Comparison of ENCODE assay signal across 37 cellular contexts in genomic region chr14:92874961-92875360, GRCh38. TPM values are rescaled to one million over a fixed set of nuclear protein-coding genes. Genes with fewer than 3 reads are reported as not detected.
"Had no signal": no experiment of that assay in that cellular context is flagged by ENCODE, and none has a peak within 500 bp of the region (broad histone marks: within the 10 kb centered on the region; RNA-seq: fewer than 3 reads in every experiment).

No MANE protein-coding gene starts in this region.

- H3K9me3 Mint-ChIP-seq: activated CD4-positive, alpha-beta memory T cell treated with anti-CD3 and anti-CD28 coated beads for 36 hours; activated CD4-positive, alpha-beta T cell treated with anti-CD3 and anti-CD28 coated beads, Interleukin-2, amount 10 ng/mL, durations not matched to agents 24 days and 14 days; activated naive CD4-positive, alpha-beta T cell treated with anti-CD3 and anti-CD28 coated beads, Interleukin-2, amount 10 ng/mL, durations not matched to agents 7 days and 5 days; activated naive CD8-positive, alpha-beta T cell treated with anti-CD3 and anti-CD28 coated beads, Interleukin-2, amount 10 ng/mL, durations not matched to agents 7 days and 5 days; activated T-helper 1 cell treated with anti-CD3 and anti-CD28 coated beads, Interleukin-12 subunit alpha, Interleukin-12 subunit beta, Interleukin-2, Interleukin-4 antibody, amounts not matched to agents 30 ng/mL and 10 ng/mL and 1 ng/mL, durations not matched to agents 14 hours and 24 hours and 36 hours; dendritic cell treated with granulocyte-macrophage colony-stimulating factor and Interleukin-4, amounts not matched to agents 40 ng/mL and 50 ng/mL, for 4 days; natural killer cell treated with Interleukin-12 subunit alpha and Interleukin-12 subunit beta and Interleukin-15 and Interleukin-18, amount 100 ng/mL, for 72 hours; stimulated activated effector memory CD8-positive, alpha-beta T cell treated with anti-CD3 and anti-CD28 coated beads, Interleukin-12 subunit alpha, Interleukin-12 subunit beta, amount 100 ng/mL, for 72 hours had no signal

- DNase-seq: activated CD4-positive, alpha-beta memory T cell treated with anti-CD3 and anti-CD28 coated beads for 36 hours; activated CD4-positive, alpha-beta T cell treated with anti-CD3 and anti-CD28 coated beads, Interleukin-2, amount 10 ng/mL, durations not matched to agents 24 days and 14 days; activated CD4-positive, CD25-positive, alpha-beta regulatory T cell treated with anti-CD3 and anti-CD28 coated beads, Interleukin-2, amount 50 U/mL, for 72 hours; activated CD8-positive, alpha-beta memory T cell treated with anti-CD3 and anti-CD28 coated beads, Interleukin-2, amount 50 U/mL, for 4 hours; activated gamma-delta T cell; activated naive CD4-positive, alpha-beta T cell treated with anti-CD3 and anti-CD28 coated beads, Interleukin-2, amount 10 ng/mL, durations not matched to agents 7 days and 5 days; activated naive CD8-positive, alpha-beta T cell treated with anti-CD3 and anti-CD28 coated beads, Interleukin-2, amount 10 ng/mL, durations not matched to agents 7 days and 5 days; activated T-cell treated with anti-CD3 and anti-CD28 coated beads, Interleukin-2, amount 50 U/mL, for 1 hour; amniotic stem cell; central memory CD4-positive, alpha-beta T cell; effector CD8-positive, alpha-beta T cell; esophagus squamous epithelium; gastrocnemius medialis; glutamatergic neuron; left ventricle myocardium inferior; mesendoderm; stimulated activated CD4-positive, alpha-beta T cell treated with anti-CD3 and anti-CD28 coated beads, Interleukin-4, amount 100 ng/mL, for 24 hours; stomach; T-helper 17 cell; T1000; tibial artery; WERI-Rb-1 had no signal

- H3K4me3 Mint-ChIP-seq: activated CD4-positive, alpha-beta memory T cell treated with anti-CD3 and anti-CD28 coated beads for 36 hours; activated CD4-positive, alpha-beta T cell treated with anti-CD3 and anti-CD28 coated beads, Interleukin-2, amount 10 ng/mL, durations not matched to agents 24 days and 14 days; activated naive CD4-positive, alpha-beta T cell treated with anti-CD3 and anti-CD28 coated beads, Interleukin-2, amount 10 ng/mL, durations not matched to agents 7 days and 5 days; activated naive CD8-positive, alpha-beta T cell treated with anti-CD3 and anti-CD28 coated beads, Interleukin-2, amount 10 ng/mL, durations not matched to agents 7 days and 5 days; activated T-helper 1 cell treated with anti-CD3 and anti-CD28 coated beads, Interleukin-12 subunit alpha, Interleukin-12 subunit beta, Interleukin-2, Interleukin-4 antibody, amounts not matched to agents 30 ng/mL and 10 ng/mL and 1 ng/mL, durations not matched to agents 14 hours and 24 hours and 36 hours; dendritic cell treated with granulocyte-macrophage colony-stimulating factor and Interleukin-4, amounts not matched to agents 40 ng/mL and 50 ng/mL, for 4 days; natural killer cell treated with Interleukin-12 subunit alpha and Interleukin-12 subunit beta and Interleukin-15 and Interleukin-18, amount 100 ng/mL, for 72 hours; stimulated activated effector memory CD8-positive, alpha-beta T cell treated with anti-CD3 and anti-CD28 coated beads, Interleukin-12 subunit alpha, Interleukin-12 subunit beta, amount 100 ng/mL, for 72 hours; T-helper 17 cell had no signal

- ATAC-seq: gastrocnemius medialis; sciatic nerve; stimulated activated effector memory CD8-positive, alpha-beta T cell treated with anti-CD3 and anti-CD28 coated beads, Interleukin-12 subunit alpha, Interleukin-12 subunit beta, amount 100 ng/mL, for 72 hours; T-helper 17 cell had no signal

- FAIRE-seq: endometrium, islet of Langerhans had no signal

- H3K36me3 Mint-ChIP-seq: activated CD4-positive, alpha-beta memory T cell treated with anti-CD3 and anti-CD28 coated beads for 36 hours; activated naive CD4-positive, alpha-beta T cell treated with anti-CD3 and anti-CD28 coated beads, Interleukin-2, amount 10 ng/mL, durations not matched to agents 7 days and 5 days; activated naive CD8-positive, alpha-beta T cell treated with anti-CD3 and anti-CD28 coated beads, Interleukin-2, amount 10 ng/mL, durations not matched to agents 7 days and 5 days; natural killer cell treated with Interleukin-12 subunit alpha and Interleukin-12 subunit beta and Interleukin-15 and Interleukin-18, amount 100 ng/mL, for 72 hours; stimulated activated effector memory CD8-positive, alpha-beta T cell treated with anti-CD3 and anti-CD28 coated beads, Interleukin-12 subunit alpha, Interleukin-12 subunit beta, amount 100 ng/mL, for 72 hours had no signal

- H3K27ac ChIP-seq: breast epithelium, epithelial cell of prostate, esophagus squamous epithelium, gastrocnemius medialis, left ventricle myocardium inferior, neutrophil, skin epidermis, stomach, tibial artery, WERI-Rb-1 had no signal

- H3K27me3 ChIP-seq: breast epithelium had no signal

- H3K4me1 ChIP-seq: breast epithelium, esophagus squamous epithelium, gastrocnemius medialis, tibial artery had no signal

- H3K4me1 Mint-ChIP-seq: activated CD4-positive, alpha-beta T cell treated with anti-CD3 and anti-CD28 coated beads, Interleukin-2, amount 10 ng/mL, durations not matched to agents 24 days and 14 days; activated naive CD4-positive, alpha-beta T cell treated with anti-CD3 and anti-CD28 coated beads, Interleukin-2, amount 10 ng/mL, durations not matched to agents 7 days and 5 days; activated naive CD8-positive, alpha-beta T cell treated with anti-CD3 and anti-CD28 coated beads, Interleukin-2, amount 10 ng/mL, durations not matched to agents 7 days and 5 days; stimulated activated effector memory CD8-positive, alpha-beta T cell treated with anti-CD3 and anti-CD28 coated beads, Interleukin-12 subunit alpha, Interleukin-12 subunit beta, amount 100 ng/mL, for 72 hours; T-helper 17 cell had no signal

- H3K36me3 ChIP-seq: breast epithelium, esophagus squamous epithelium, gastrocnemius medialis, left ventricle myocardium inferior, neutrophil, stomach, tibial artery, WERI-Rb-1 had no signal

- H3K27ac Mint-ChIP-seq: activated CD4-positive, alpha-beta memory T cell treated with anti-CD3 and anti-CD28 coated beads for 36 hours; activated CD4-positive, alpha-beta T cell treated with anti-CD3 and anti-CD28 coated beads, Interleukin-2, amount 10 ng/mL, durations not matched to agents 24 days and 14 days; activated naive CD4-positive, alpha-beta T cell treated with anti-CD3 and anti-CD28 coated beads, Interleukin-2, amount 10 ng/mL, durations not matched to agents 7 days and 5 days; activated naive CD8-positive, alpha-beta T cell treated with anti-CD3 and anti-CD28 coated beads, Interleukin-2, amount 10 ng/mL, durations not matched to agents 7 days and 5 days; activated T-helper 1 cell treated with anti-CD3 and anti-CD28 coated beads, Interleukin-12 subunit alpha, Interleukin-12 subunit beta, Interleukin-2, Interleukin-4 antibody, amounts not matched to agents 30 ng/mL and 10 ng/mL and 1 ng/mL, durations not matched to agents 14 hours and 24 hours and 36 hours; dendritic cell treated with granulocyte-macrophage colony-stimulating factor and Interleukin-4, amounts not matched to agents 40 ng/mL and 50 ng/mL, for 4 days; natural killer cell treated with Interleukin-12 subunit alpha and Interleukin-12 subunit beta and Interleukin-15 and Interleukin-18, amount 100 ng/mL, for 72 hours; stimulated activated effector memory CD8-positive, alpha-beta T cell treated with anti-CD3 and anti-CD28 coated beads, Interleukin-12 subunit alpha, Interleukin-12 subunit beta, amount 100 ng/mL, for 72 hours; T-helper 17 cell had no signal

- H3K4me3 ChIP-seq: breast epithelium, esophagus squamous epithelium, gastrocnemius medialis, left ventricle myocardium inferior, lung, skin epidermis, stomach, tibial artery had no signal

- H3K9me3 ChIP-seq: breast epithelium, esophagus squamous epithelium, gastrocnemius medialis, left ventricle myocardium inferior, neutrophil, stomach, tibial artery had no signal

RNA-seq across cellular contexts. Expression of gene CHGA, which starts 48.0 kb away (rescaled TPM):
- total RNA-seq: activated CD4-positive, alpha-beta memory T cell treated with anti-CD3 and anti-CD28 coated beads for 36 hours; activated CD4-positive, alpha-beta T cell treated with anti-CD3 and anti-CD28 coated beads, Interleukin-2, amount 10 ng/mL, durations not matched to agents 24 days and 14 days; activated CD8-positive, alpha-beta memory T cell treated with anti-CD3 and anti-CD28 coated beads for 36 hours; activated naive CD8-positive, alpha-beta T cell treated with anti-CD3 and anti-CD28 coated beads, Interleukin-2, amount 10 ng/mL, durations not matched to agents 7 days and 5 days; activated T-helper 1 cell treated with anti-CD3 and anti-CD28 coated beads, Interleukin-12 subunit alpha, Interleukin-12 subunit beta, Interleukin-2, Interleukin-4 antibody, amounts not matched to agents 30 ng/mL and 10 ng/mL and 1 ng/mL, durations not matched to agents 14 hours and 24 hours and 36 hours; left ventricle myocardium inferior; mononuclear cell; natural killer cell treated with Interleukin-12 subunit alpha and Interleukin-12 subunit beta and Interleukin-15 and Interleukin-18, amount 100 ng/mL, for 72 hours; renal cortical epithelial cell; sciatic nerve; T-helper 17 cell had no signal
